In the genomic region with DNA sequence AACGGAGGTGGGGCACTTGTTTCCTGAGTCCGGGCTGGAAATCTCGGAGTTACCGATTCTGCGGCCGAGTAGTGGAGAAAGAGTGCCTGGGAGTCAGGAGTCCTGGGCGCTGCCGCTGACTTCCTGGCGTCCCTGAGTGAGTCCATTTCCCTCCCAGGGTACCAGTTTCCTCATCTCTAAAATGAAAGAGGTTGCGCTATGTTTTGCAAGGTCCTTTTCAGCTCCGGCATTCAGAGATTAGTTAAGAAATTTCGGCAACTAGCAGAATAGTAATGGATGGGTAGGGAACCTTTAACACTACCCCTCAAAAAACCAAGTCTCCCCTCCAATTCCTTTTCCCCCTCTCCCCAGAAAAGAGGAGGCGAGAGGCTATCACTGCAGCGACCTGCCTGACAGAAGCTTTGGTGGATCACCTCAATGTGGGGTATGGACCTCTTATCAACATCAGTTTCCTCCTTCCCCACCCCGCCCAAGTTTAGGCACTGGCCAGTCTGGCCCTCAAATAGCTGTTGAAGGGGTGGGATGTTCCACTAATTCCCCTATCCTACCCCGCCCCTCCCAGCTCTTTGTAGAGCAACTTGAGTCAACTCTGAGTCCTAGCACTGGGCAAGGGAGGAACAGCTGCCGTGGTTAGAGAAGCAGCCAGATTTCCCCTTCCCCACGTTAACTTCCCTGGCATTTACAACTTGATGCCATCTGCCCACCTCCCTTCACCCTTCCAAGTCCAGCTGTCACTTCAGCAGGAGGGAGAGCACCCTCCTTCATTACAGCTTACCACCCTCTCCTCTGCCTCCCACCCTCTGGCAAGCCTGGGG, we compare ENCODE assay signal across 8 cellular contexts. TPM values are rescaled to one million over a fixed set of nuclear protein-coding genes. Genes with fewer than 3 reads are reported as not detected.
DNase-seq lines count a peak whose midpoint lies in the region; ATAC-seq and TF ChIP-seq lines count a peak whose summit lies in the region.

No MANE protein-coding gene starts in this region.

- H3K9ac ChIP-seq in OCI-LY3 (ENCODE audit: low read length) (peak overlapping the region; percentile 86), endodermal cell (ENCODE audit: extremely low read depth, low read length, poor library complexity, severe bottlenecking) (peak overlapping the region; percentile 60)

- H3K4me2 ChIP-seq in OCI-LY3 (ENCODE audit: low read length) (peak overlapping the region; percentile 90), osteoblast (ENCODE audit: insufficient read depth, low read length) (peak overlapping the region; percentile 83)

- H3K27me3 ChIP-seq in OCI-LY3 (ENCODE audit: low read depth, low read length) (peaks cover 2% of the 10 kb centered on the region; the same call in 1 of the 2 replicates), endodermal cell (ENCODE audit: control insufficient read depth, insufficient read depth, low read length, poor library complexity, severe bottlenecking) (peaks cover 21% of the 10 kb centered on the region), osteoblast (ENCODE audit: insufficient read depth, low read length) (no peaks in the 10 kb centered on the region)

- H3K4me1 ChIP-seq in OCI-LY3 (ENCODE audit: low read length) (peaks cover 15% of the 10 kb centered on the region), endodermal cell (ENCODE audit: control insufficient read depth, insufficient read depth, low read length) (peaks cover 5% of the 10 kb centered on the region), osteoblast (ENCODE audit: insufficient read depth, low read length) (peaks cover 78% of the 10 kb centered on the region)

- peaks cover 20% of the 10 kb centered on the region for H3K27me3 Mint-ChIP-seq in endodermal cell (ENCODE audit: insufficient read depth)

- peak overlapping the region; percentile 78 for H3K4me3 Mint-ChIP-seq in endodermal cell

- no peaks in the 10 kb centered on the region for H3K9me3 ChIP-seq in OCI-LY3 (ENCODE audit: insufficient read depth, low read length)
- H3K9me3 ChIP-seq in endodermal cell (ENCODE audit: control insufficient read depth, low read length): no peaks in the 10 kb centered on the region
- no peaks in the 10 kb centered on the region for H3K9me3 ChIP-seq in osteoblast (ENCODE audit: low read depth, low read length)

- H3K27ac Mint-ChIP-seq in endodermal cell: peak overlapping the region; percentile 89

- peak overlapping the region; percentile 91 for H3K4me3 ChIP-seq in OCI-LY3 (ENCODE audit: low read length)
- peak overlapping the region; percentile 88 for H3K4me3 ChIP-seq in endodermal cell (ENCODE audit: low read length)
- peak overlapping the region; percentile 71 for H3K4me3 ChIP-seq in osteoblast (ENCODE audit: insufficient read depth, low read length)

- H3K36me3 ChIP-seq in OCI-LY3 (replicated peaks; ENCODE audit: low read depth, low read length): no peaks in the 10 kb centered on the region
- peaks cover 3% of the 10 kb centered on the region for H3K36me3 ChIP-seq in endodermal cell (ENCODE audit: control insufficient read depth, insufficient read depth, low read length)
- no peaks in the 10 kb centered on the region for H3K36me3 ChIP-seq in osteoblast (ENCODE audit: insufficient read depth, low read length)

- H2AFZ ChIP-seq in OCI-LY3 (ENCODE audit: low read depth, low read length): peak overlapping the region; percentile 99
- peak overlapping the region; percentile 58 for H2AFZ ChIP-seq in osteoblast (ENCODE audit: low read length)

- ATAC-seq in Right ventricle myocardium superior (ENCODE audit: poor library complexity): no peak
- no peak for ATAC-seq in Right ventricle myocardium inferior

- H3K4me1 Mint-ChIP-seq in endodermal cell: peaks cover 31% of the 10 kb centered on the region

- peaks cover 2% of the 10 kb centered on the region for H3K36me3 Mint-ChIP-seq in endodermal cell (ENCODE audit: low read depth)

- H3K79me2 ChIP-seq in OCI-LY3 (ENCODE audit: low read length) (peaks cover 7% of the 10 kb centered on the region; the same call in 1 of the 2 replicates), osteoblast (ENCODE audit: insufficient read depth, low read length) (peaks cover 6% of the 10 kb centered on the region)

- TF ChIP-seq CTCF in OCI-LY3 (IDR thresholded peaks at IDR 0.05; ENCODE audit: low read depth, low read length): no peak
- TF ChIP-seq CTCF in endodermal cell (conservative IDR thresholded peaks at IDR 0.05): no peak
- no peak for TF ChIP-seq CTCF in osteoblast (IDR thresholded peaks at IDR 0.05; ENCODE audit: extremely low read depth, low read depth, low read length)

- no peaks in the 10 kb centered on the region for H3K9me3 Mint-ChIP-seq in endodermal cell

- H4K20me1 ChIP-seq in OCI-LY3 (ENCODE audit: insufficient read depth, low read length) (no peaks in the 10 kb centered on the region), osteoblast (ENCODE audit: insufficient read depth, low read length) (peaks cover 6% of the 10 kb centered on the region)

- peak overlapping the region; percentile 74 for H3K27ac ChIP-seq in OCI-LY3 (ENCODE audit: low read length)
- H3K27ac ChIP-seq in endodermal cell (ENCODE audit: low read depth, low read length): peak overlapping the region; percentile 81
- peak overlapping the region; percentile 82 for H3K27ac ChIP-seq in osteoblast (ENCODE audit: low read depth, low read length)

- peak; percentile 34 for DNase-seq in Right ventricle myocardium superior
- DNase-seq in Right ventricle myocardium inferior (ENCODE audit: missing footprints): no peak
- no peak for DNase-seq in endodermal cell
- peak; percentile 30 for DNase-seq in osteoblast (ENCODE audit: insufficient read length, low spot score, missing footprints)
- no peak for DNase-seq in activated effector memory CD4-positive, alpha-beta T cell treated with Interleukin-2 at 50 U/mL for 16 hours
- DNase-seq in NCI-H2029 treated with DMSO at 0.1 percent for 48 hours (lab: John Stamatoyannopoulos, UW): no peak
- DNase-seq in NCI-H1092 (lab: John Stamatoyannopoulos, UW): no peak

- 10 to 22% methylated on average over 5 to 17 of the region's 18 CpGs for WGBS in endodermal cell (ENCODE audit: insufficient coverage in 1 of 2, insufficient read length in 1 of 2), 2 experiments

- intact Hi-C loops in Right ventricle myocardium superior (cut with DNase I) (no loop called here), Right ventricle myocardium inferior (cut with DNase I) (no loop called here)

RNA-seq across cellular contexts. Expression of a gene that starts 0.9 kb away (rescaled TPM):
- total RNA-seq in Right ventricle myocardium superior: 119 TPM
- total RNA-seq in Right ventricle myocardium inferior: 128 TPM
- total RNA-seq in endodermal cell: 100 to 1,000 TPM in 1 of 2 donors, 10 to 100 TPM in 1; 95.1 to 102 TPM
- 93.0 TPM for polyA plus RNA-seq in endodermal cell (2013, experiment 1 of 2)
- polyA plus RNA-seq in endodermal cell (2013, experiment 2 of 2): 94.7 TPM
- 46.0 and 59.4 TPM in 2 replicates for total RNA-seq in osteoblast

RNA-seq across cellular contexts. Expression of a gene that starts 3.4 kb away (rescaled TPM):
- total RNA-seq in Right ventricle myocardium superior (10.1 TPM), Right ventricle myocardium inferior (12.9 TPM), endodermal cell (1 to 10 TPM; 4.1 to 7.4 TPM), osteoblast (27.7 and 32.2 TPM in 2 replicates)
- polyA plus RNA-seq in endodermal cell (2013, experiment 1 of 2): 4.7 TPM
- polyA plus RNA-seq in endodermal cell (2013, experiment 2 of 2): 3.5 TPM

RNA-seq across cellular contexts. Expression of a gene that starts 9.1 kb away (rescaled TPM):
- total RNA-seq in Right ventricle myocardium superior: 437 TPM
- total RNA-seq in Right ventricle myocardium inferior: 479 TPM
- total RNA-seq in endodermal cell: 100 to 1,000 TPM; 106 to 122 TPM
- polyA plus RNA-seq in endodermal cell (2013, experiment 1 of 2): 77.3 TPM
- 71.6 TPM for polyA plus RNA-seq in endodermal cell (2013, experiment 2 of 2)
- total RNA-seq in osteoblast: 22.4 and 24.8 TPM in 2 replicates

RNA-seq across cellular contexts. Expression of a gene that starts 12.0 kb away (rescaled TPM):
- total RNA-seq in Right ventricle myocardium superior (723 TPM), Right ventricle myocardium inferior (790 TPM), endodermal cell (1,000 to 10,000 TPM in 1 of 2 donors, 100 to 1,000 TPM in 1; 879 to 1,041 TPM), osteoblast (3,072 and 3,128 TPM in 2 replicates)
- 447 TPM for polyA plus RNA-seq in endodermal cell (2013, experiment 1 of 2)
- polyA plus RNA-seq in endodermal cell (2013, experiment 2 of 2): 444 TPM

RNA-seq across cellular contexts. Expression of a gene that starts 26.1 kb away (rescaled TPM):
- total RNA-seq in Right ventricle myocardium superior (6.0 TPM), Right ventricle myocardium inferior (9.7 TPM), endodermal cell (10 to 100 TPM; 29.8 to 33.0 TPM), osteoblast (4.1 and 4.3 TPM in 2 replicates)
- polyA plus RNA-seq in endodermal cell (2013, experiment 1 of 2): 32.4 TPM
- polyA plus RNA-seq in endodermal cell (2013, experiment 2 of 2): 28.6 TPM

Comparison
In these comparisons a context has a peak if more than half of its experiments do, and no peak if none do; other contexts are left out.
1. DNase-seq: peak in Right ventricle myocardium superior (single experiment) and osteoblast (single experiment); none in Right ventricle myocardium inferior (single experiment), endodermal cell (single experiment), activated effector memory CD4-positive, alpha-beta T cell treated with Interleukin-2 at 50 U/mL for 16 hours (single experiment), NCI-H2029 treated with DMSO at 0.1 percent for 48 hours (single experiment) and NCI-H1092 (single experiment).
2. Peak in every context shown above with its lines, with median percentiles within 50 percentile points of each other: H3K27ac ChIP-seq and H3K4me3 ChIP-seq.